In genomic region chr10:119283818-119284217, GRCh38 we compare ENCODE assay signal across 10 cellular contexts.
DNase-seq lines count a peak whose midpoint lies in the region; ATAC-seq and TF ChIP-seq lines count a peak whose summit lies in the region.
"Had no signal": no experiment of that assay in that cellular context is flagged by ENCODE, and none has a peak within 500 bp of the region (broad histone marks: within the 10 kb centered on the region; RNA-seq: fewer than 3 reads in every experiment).

No MANE protein-coding gene starts in this region.

- H3K4me3 ChIP-seq in stomach (no peak overlapping the region), trophoblast cell (ENCODE audit: low read depth, low read length) (no peak overlapping the region)

- H3K4me1 ChIP-seq in stomach: peaks cover 70 to 90% (median 80%) of the 10 kb centered on the region in 4 donors
- H3K4me1 ChIP-seq in trophoblast cell (ENCODE audit: control insufficient read depth in 1 of 2, insufficient read depth in 2 of 2, low read length in 2 of 2): peaks cover 0 to 4% of the 10 kb centered on the region in 2 experiments

- CTCF ChIA-PET in activated naive CD4-positive, alpha-beta T cell treated with anti-CD3 and anti-CD28 coated beads for 36 hours (lab: Charles Lee): interaction anchor here (0.7 to 1.5 kb wide), 3 partner anchors 12 to 72 kb away, joined by 3 to 4 read pairs (median 3); no protein-coding TSS in a partner anchor

- no peak for TF ChIP-seq POLR2A in stomach (IDR thresholded peaks at IDR 0.05)

- no peak overlapping the region for H4K91ac ChIP-seq in trophoblast cell (ENCODE audit: low read depth, low read length)

- H2BK12ac ChIP-seq in trophoblast cell (ENCODE audit: low read length): no peak overlapping the region

- H3K27ac Mint-ChIP-seq in activated naive CD4-positive, alpha-beta T cell treated with anti-CD3 and anti-CD28 coated beads for 36 hours: no peak overlapping the region
- H3K27ac Mint-ChIP-seq in activated naive CD8-positive, alpha-beta T cell treated with anti-CD3 and anti-CD28 coated beads for 36 hours: peak overlapping the region; percentile 57

- no peak for TF ChIP-seq CTCF in stomach (IDR thresholded peaks at IDR 0.05)

- H3K9me3 ChIP-seq in stomach (no peaks in the 10 kb centered on the region), trophoblast cell (ENCODE audit: insufficient read depth, low read depth, low read length) (no peaks in the 10 kb centered on the region)

- H3K4ac ChIP-seq in trophoblast cell (ENCODE audit: low read depth, low read length): no peak overlapping the region

- H3K18ac ChIP-seq in trophoblast cell (ENCODE audit: low read length): no peak overlapping the region

- no peaks in the 10 kb centered on the region for H3K27me3 Mint-ChIP-seq in activated naive CD4-positive, alpha-beta T cell treated with anti-CD3 and anti-CD28 coated beads for 36 hours (ENCODE audit: low read depth)
- no peaks in the 10 kb centered on the region for H3K27me3 Mint-ChIP-seq in activated naive CD8-positive, alpha-beta T cell treated with anti-CD3 and anti-CD28 coated beads for 36 hours

- no peak for TF ChIP-seq EP300 in stomach (IDR thresholded peaks at IDR 0.05)

- H3K79me1 ChIP-seq in trophoblast cell (ENCODE audit: low read length): no peaks in the 10 kb centered on the region

- H4K8ac ChIP-seq in trophoblast cell (ENCODE audit: low read depth, low read length): no peak overlapping the region

- no peak overlapping the region for H3K9ac ChIP-seq in trophoblast cell (ENCODE audit: low read length)

- H3K4me1 Mint-ChIP-seq in activated naive CD4-positive, alpha-beta T cell treated with anti-CD3 and anti-CD28 coated beads for 36 hours (ENCODE audit: low read depth): peaks cover 72% of the 10 kb centered on the region
- peaks cover 49% of the 10 kb centered on the region for H3K4me1 Mint-ChIP-seq in activated naive CD8-positive, alpha-beta T cell treated with anti-CD3 and anti-CD28 coated beads for 36 hours

- no peak overlapping the region for H3K23ac ChIP-seq in trophoblast cell (ENCODE audit: low read length)

- H3K27ac ChIP-seq in stomach (peak overlapping the region in 4 of 5 donors; percentile 32 to 87 (median 56)), trophoblast cell (ENCODE audit: low read depth, low read length) (no peak overlapping the region)

- H3K4me2 ChIP-seq in trophoblast cell (ENCODE audit: low read length): no peak overlapping the region

- peak; percentile 60 for ATAC-seq in HG03097 (IDR thresholded peaks at IDR 0.05; ENCODE audit: low FRiP score, unreplicated experiment)

- intact Hi-C loops in activated naive CD4-positive, alpha-beta T cell treated with anti-CD3 and anti-CD28 coated beads for 36 hours (cut with micrococcal nuclease): no loop called here
- intact Hi-C loops in stomach (cut with DNase I; ENCODE audit: low total_unique reads): no loop called here

- H2BK120ac ChIP-seq in trophoblast cell (ENCODE audit: insufficient read depth, low read length, poor library complexity): no peak overlapping the region

- H3K36me3 ChIP-seq in stomach (no peaks in the 10 kb centered on the region), trophoblast cell (ENCODE audit: control insufficient read depth in 1 of 2, insufficient read depth in 2 of 2, low read length in 2 of 2) (no peaks in the 10 kb centered on the region)

- WGBS in stomach, 5 donors: 59 to 64% (median 60%) methylated on average over 5 of the region's 5 CpGs
- no CpG with 5 or more reads among the region's 5 CpGs for WGBS in trophoblast cell (ENCODE audit: extremely low coverage, insufficient coverage, insufficient read length)

- no peak overlapping the region for H2BK5ac ChIP-seq in trophoblast cell (ENCODE audit: low read depth, low read length, poor library complexity)

- no peak overlapping the region for H4K12ac ChIP-seq in trophoblast cell (ENCODE audit: low read depth, low read length)

- H2AK5ac ChIP-seq in trophoblast cell (ENCODE audit: low read length): no peak overlapping the region

- no peak overlapping the region for H3K14ac ChIP-seq in trophoblast cell (ENCODE audit: low read length)

- H3K36me3 Mint-ChIP-seq in activated naive CD4-positive, alpha-beta T cell treated with anti-CD3 and anti-CD28 coated beads for 36 hours (ENCODE audit: low read depth): no peaks in the 10 kb centered on the region
- no peaks in the 10 kb centered on the region for H3K36me3 Mint-ChIP-seq in activated naive CD8-positive, alpha-beta T cell treated with anti-CD3 and anti-CD28 coated beads for 36 hours

- no peaks in the 10 kb centered on the region for H3K27me3 ChIP-seq in stomach
- no peaks in the 10 kb centered on the region for H3K27me3 ChIP-seq in trophoblast cell (ENCODE audit: insufficient read depth, low read length)

- H3K79me2 ChIP-seq in trophoblast cell (ENCODE audit: control insufficient read depth, insufficient read depth, low read length, poor library complexity): no peaks in the 10 kb centered on the region

- peak; percentile 61 for DNase-seq in activated naive CD4-positive, alpha-beta T cell treated with anti-CD3 and anti-CD28 coated beads for 36 hours
- DNase-seq in activated naive CD4-positive, alpha-beta T cell (lab: John Stamatoyannopoulos, UW): no peak
- DNase-seq in activated naive CD8-positive, alpha-beta T cell treated with anti-CD3 and anti-CD28 coated beads for 36 hours: no peak
- DNase-seq in stomach (no peak), KG1 (lab: John Stamatoyannopoulos, UW) (no peak), trophoblast cell (no peak), GF-D8 (lab: John Stamatoyannopoulos, UW) (no peak)
- DNase-seq: NCI-H2081 treated with DMSO at 0.1 percent for 48 hours; stimulated activated CD4-positive, alpha-beta T cell treated with anti-CD3 and anti-CD28 coated beads, Interleukin-1b, Interleukin-23, amount 100 ng/mL, for 48 hours had no signal

- H2AFZ ChIP-seq in trophoblast cell (ENCODE audit: insufficient read depth, low read length, poor library complexity): no peak overlapping the region

- no peak overlapping the region for H3K4me3 Mint-ChIP-seq in activated naive CD4-positive, alpha-beta T cell treated with anti-CD3 and anti-CD28 coated beads for 36 hours
- no peak overlapping the region for H3K4me3 Mint-ChIP-seq in activated naive CD8-positive, alpha-beta T cell treated with anti-CD3 and anti-CD28 coated beads for 36 hours

- no peaks in the 10 kb centered on the region for H3K9me3 Mint-ChIP-seq in activated naive CD4-positive, alpha-beta T cell treated with anti-CD3 and anti-CD28 coated beads for 36 hours
- no peaks in the 10 kb centered on the region for H3K9me3 Mint-ChIP-seq in activated naive CD8-positive, alpha-beta T cell treated with anti-CD3 and anti-CD28 coated beads for 36 hours
